Comparison of ENCODE assay signal across 17 cellular contexts in the genomic region with DNA sequence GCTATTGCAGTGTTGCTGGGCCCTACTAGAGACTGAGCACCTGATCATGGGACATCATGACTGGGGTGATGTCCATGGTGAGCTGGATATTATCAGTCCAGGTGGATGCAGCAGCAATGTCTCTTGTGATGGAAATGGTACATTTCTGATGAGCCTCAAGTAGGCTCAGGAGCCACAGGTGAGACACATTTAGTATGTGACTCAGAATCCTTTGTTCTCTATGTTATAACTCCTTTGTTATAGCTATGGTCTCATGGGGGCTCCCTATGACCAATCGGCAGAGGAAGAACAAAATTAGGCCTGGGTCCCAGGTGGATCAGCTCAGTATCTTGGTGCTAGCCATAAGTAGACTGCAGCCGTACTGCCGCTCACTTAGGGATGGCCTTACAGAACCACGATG.
DNase-seq lines count a peak whose midpoint lies in the region; ATAC-seq, FAIRE-seq and TF ChIP-seq lines count a peak whose summit lies in the region.
"Had no signal": no experiment of that assay in that cellular context is flagged by ENCODE, and none has a peak within 500 bp of the region (broad histone marks: within the 10 kb centered on the region; RNA-seq: fewer than 3 reads in every experiment).

No MANE protein-coding gene starts in this region.

- no peak for TF ChIP-seq CTCF in HepG2 (CRISPR knock-in tag; IDR thresholded peaks at IDR 0.05)
- TF ChIP-seq CTCF in right lobe of liver (IDR thresholded peaks at IDR 0.05), result no peak
- no peak for TF ChIP-seq CTCF in PC-3 (conservative IDR thresholded peaks at IDR 0.05; ENCODE audit: low read depth, low read length)
- TF ChIP-seq CTCF in foreskin keratinocyte (conservative IDR thresholded peaks at IDR 0.05), result peak; percentile 41

- 57% methylated on average over 4 of the region's 4 CpGs for WGBS in HepG2 (ENCODE audit: low lambda C conversion rate)
- 86% methylated on average over 4 of the region's 4 CpGs for WGBS in right lobe of liver (ENCODE audit: insufficient coverage, low coverage, low lambda C conversion rate, missing lambda C conversion rate)

- H3K9me3 Mint-ChIP-seq in activated naive CD4-positive, alpha-beta T cell treated with anti-CD3 and anti-CD28 coated beads for 36 hours, result peaks cover 6% of the 10 kb centered on the region
- H3K9me3 Mint-ChIP-seq: GM23338 had no signal

- no peak for TF ChIP-seq EP300 in HepG2 (IDR thresholded peaks at IDR 0.05; ENCODE audit: low read depth in 2 of 2, low read length in 2 of 2)
- TF ChIP-seq EP300 in HepG2 (CRISPR knock-in tag; IDR thresholded peaks at IDR 0.05; ENCODE audit: borderline replicate concordance), result no peak

- no peaks in the 10 kb centered on the region for H3K36me3 Mint-ChIP-seq in activated naive CD4-positive, alpha-beta T cell treated with anti-CD3 and anti-CD28 coated beads for 36 hours (ENCODE audit: low read depth)
- H3K36me3 Mint-ChIP-seq: CD4-positive, CD25-positive, alpha-beta regulatory T cell had no signal

- intact Hi-C loops in HepG2 (cut with micrococcal nuclease; ENCODE audit: unreplicated experiment) (no loop called here), right lobe of liver (cut with DNase I) (no loop called here), PC-3 (cut with micrococcal nuclease) (no loop called here)
- intact Hi-C loops in activated naive CD4-positive, alpha-beta T cell treated with anti-CD3 and anti-CD28 coated beads for 36 hours (cut with micrococcal nuclease), result no loop called here

- DNase-seq in HepG2 (ENCODE audit: low spot score), result no peak
- no peak for DNase-seq in right lobe of liver
- peak; percentile 23 for DNase-seq in PC-3
- peak in 1 of 2 donors; percentile 40 for DNase-seq in foreskin keratinocyte
- DNase-seq in NCI-H187 (lab: John Stamatoyannopoulos, UW), result no peak
- DNase-seq in activated naive CD4-positive, alpha-beta T cell treated with anti-CD3 and anti-CD28 coated beads for 36 hours, result no peak
- DNase-seq in islet precursor cell, result no peak
- DNase-seq: 8988T; Calu3; CD4-positive, CD25-positive, alpha-beta regulatory T cell; DMS79; H7 had no signal

- BruUV-seq in HepG2 (replicated peaks; lab: Mats Ljungman, UMichigan), result no TSS peak
- BruUV-seq in PC-3 (replicated peaks; lab: Mats Ljungman, UMichigan), result no TSS peak

- in situ Hi-C loops in HepG2 (cut with HindIII; ENCODE audit: extremely low pct_ligation_motif_present, low pct_unique_long_range_greater_than_20kb), result no loop called here

- no peaks in the 10 kb centered on the region for H3K4me1 Mint-ChIP-seq in activated naive CD4-positive, alpha-beta T cell treated with anti-CD3 and anti-CD28 coated beads for 36 hours (ENCODE audit: low read depth)
- H3K4me1 Mint-ChIP-seq: CD4-positive, CD25-positive, alpha-beta regulatory T cell; GM23338 had no signal

- TF ChIP-seq POLR2A in HepG2 (IDR thresholded peaks at IDR 0.05; ENCODE audit: insufficient read depth in 1 of 2, low read depth in 2 of 2, low read length in 2 of 2), result no peak
- no peak for TF ChIP-seq POLR2A in right lobe of liver (IDR thresholded peaks at IDR 0.05)

- H3K4me1 ChIP-seq in HepG2 (ENCODE audit: insufficient read depth, low read length), result peaks cover 45% of the 10 kb centered on the region
- no peaks in the 10 kb centered on the region for H3K4me1 ChIP-seq in right lobe of liver
- H3K4me1 ChIP-seq in PC-3 (ENCODE audit: insufficient read depth, low read length), result no peaks in the 10 kb centered on the region
- H3K4me1 ChIP-seq in foreskin keratinocyte, result no peaks in the 10 kb centered on the region

- H3K9me3 ChIP-seq in HepG2 (ENCODE audit: low read length) (no peaks in the 10 kb centered on the region), right lobe of liver (no peaks in the 10 kb centered on the region), PC-3 (ENCODE audit: low read length) (no peaks in the 10 kb centered on the region)

- H3K27me3 Mint-ChIP-seq in activated naive CD4-positive, alpha-beta T cell treated with anti-CD3 and anti-CD28 coated beads for 36 hours (ENCODE audit: low read depth), result no peaks in the 10 kb centered on the region
- H3K27me3 Mint-ChIP-seq: CD4-positive, CD25-positive, alpha-beta regulatory T cell had no signal

- H3K27me3 ChIP-seq in HepG2 (ENCODE audit: control insufficient read depth in 1 of 2, insufficient read depth in 2 of 2, low read length in 2 of 2), result peaks cover 0 to 5% of the 10 kb centered on the region in 2 experiments; a peak in 2 of 5 replicates
- H3K27me3 ChIP-seq in right lobe of liver, result no peaks in the 10 kb centered on the region
- no peaks in the 10 kb centered on the region for H3K27me3 ChIP-seq in PC-3 (ENCODE audit: low read length)
- no peaks in the 10 kb centered on the region for H3K27me3 ChIP-seq in foreskin keratinocyte
- H3K27me3 ChIP-seq: BLaER1 treated with 17β-estradiol and CSF1 and Interleukin-3, amounts not matched to agents 10 nM and 100 nM had no signal

- FAIRE-seq in HepG2 (lab: Jason Lieb, UNC), result no peak
- FAIRE-seq: G401.6, GM12891 had no signal

- H4K20me1 ChIP-seq in HepG2 (ENCODE audit: insufficient read depth, low read length) (no peaks in the 10 kb centered on the region), PC-3 (ENCODE audit: low read length) (no peaks in the 10 kb centered on the region)
- H4K20me1 ChIP-seq: BLaER1 treated with 17β-estradiol and CSF1 and Interleukin-3, amounts not matched to agents 10 nM and 100 nM had no signal

- TF ChIP-seq RAD21 in HepG2 (CRISPR knock-in tag; IDR thresholded peaks at IDR 0.05), result no peak

- no peaks in the 10 kb centered on the region for H3K9me2 ChIP-seq in PC-3 (replicated peaks; ENCODE audit: low read length)

- no peak overlapping the region for H3K4me3 Mint-ChIP-seq in activated naive CD4-positive, alpha-beta T cell treated with anti-CD3 and anti-CD28 coated beads for 36 hours
- H3K4me3 Mint-ChIP-seq: CD4-positive, CD25-positive, alpha-beta regulatory T cell; GM23338 had no signal

- H3K4me3 ChIP-seq in HepG2 (replicated peaks in 1 of 3; ENCODE audit: insufficient read depth in 1 of 3, low read depth in 2 of 3, low read length in 3 of 3) (no peak overlapping the region), right lobe of liver (no peak overlapping the region), PC-3 (ENCODE audit: low read length) (no peak overlapping the region)
- H3K4me3 ChIP-seq: BLaER1 treated with 17β-estradiol and CSF1 and Interleukin-3, amounts not matched to agents 10 nM and 100 nM; GM23338; K562 had no signal

- no peak overlapping the region for H3K9ac ChIP-seq in HepG2 (ENCODE audit: insufficient read depth, low read depth, low read length)
- H3K9ac ChIP-seq in PC-3 (ENCODE audit: low read length), result no peak overlapping the region
- H3K9ac ChIP-seq: BLaER1 treated with 17β-estradiol and CSF1 and Interleukin-3, amounts not matched to agents 10 nM and 100 nM had no signal

- CTCF ChIA-PET in HepG2 (lab: Yijun Ruan, JAX; ENCODE audit: low intra/inter-chr PET ratio, low total read pairs) (no interaction called here), PC-3 (lab: Charles Lee) (interaction anchor here (0.6 kb wide), 1 partner anchor 174 kb away, joined by 3 read pairs; no protein-coding TSS in a partner anchor)
- CTCF ChIA-PET in activated naive CD4-positive, alpha-beta T cell treated with anti-CD3 and anti-CD28 coated beads for 36 hours (lab: Charles Lee), result no interaction called here

- no peak overlapping the region for H2AFZ ChIP-seq in HepG2 (ENCODE audit: low read length)
- H2AFZ ChIP-seq in PC-3 (ENCODE audit: low read length), result no peak overlapping the region
- H2AFZ ChIP-seq: GM23338 had no signal

- no peak for ATAC-seq in HepG2
- ATAC-seq in right lobe of liver, result no peak
- no peak for ATAC-seq in PC-3
- ATAC-seq in foreskin keratinocyte, result peak; percentile 95
- ATAC-seq: GM23338, K562 had no signal

- H3K27ac ChIP-seq in HepG2 (ENCODE audit: extremely low read length, insufficient read depth, low read length) (no peak overlapping the region), right lobe of liver (no peak overlapping the region), PC-3 (ENCODE audit: low read length) (no peak overlapping the region), foreskin keratinocyte (no peak overlapping the region)
- H3K27ac ChIP-seq: BLaER1 treated with 17β-estradiol and CSF1 and Interleukin-3, amounts not matched to agents 10 nM and 100 nM had no signal

- H3K36me3 ChIP-seq in HepG2 (replicated peaks in 1 of 2; ENCODE audit: control insufficient read depth in 1 of 2, insufficient read depth in 2 of 2, low read length in 2 of 2), result no peaks in the 10 kb centered on the region
- H3K36me3 ChIP-seq in right lobe of liver, result no peaks in the 10 kb centered on the region
- H3K36me3 ChIP-seq in PC-3 (ENCODE audit: low read depth, low read length), result no peaks in the 10 kb centered on the region
- H3K36me3 ChIP-seq: BLaER1 treated with 17β-estradiol and CSF1 and Interleukin-3, amounts not matched to agents 10 nM and 100 nM had no signal

- H3F3A ChIP-seq in PC-3 (ENCODE audit: low read length, unreplicated experiment), result no peaks in the 10 kb centered on the region

- H3K4me2 ChIP-seq in HepG2 (ENCODE audit: low read depth, low read length) (0 out of 2 replicates have a peak overlapping the region, but pooled peaks have one; percentile 18), PC-3 (ENCODE audit: low read length) (no peak overlapping the region)
- H3K4me2 ChIP-seq: BLaER1 treated with 17β-estradiol and CSF1 and Interleukin-3, amounts not matched to agents 10 nM and 100 nM; GM23338 had no signal

- H3K79me2 ChIP-seq in HepG2 (ENCODE audit: insufficient read depth, low read length) (no peaks in the 10 kb centered on the region), PC-3 (ENCODE audit: low read length) (no peaks in the 10 kb centered on the region)

- POLR2A ChIA-PET in HepG2 (lab: Yijun Ruan, JAX), result no interaction called here
- POLR2A ChIA-PET in PC-3 (lab: Charles Lee; ENCODE audit: unreplicated experiment), result no interaction called here

- no peak overlapping the region for H3K27ac Mint-ChIP-seq in activated naive CD4-positive, alpha-beta T cell treated with anti-CD3 and anti-CD28 coated beads for 36 hours
- H3K27ac Mint-ChIP-seq: CD4-positive, CD25-positive, alpha-beta regulatory T cell; GM23338 had no signal

TF ChIP-seq in HepG2, 621 proteins besides CTCF, POLR2A, EP300 and RAD21 (continues in another document):
- TF ChIP-seq PTBP1 (IDR thresholded peaks at IDR 0.05; ENCODE audit: low read depth, low read length, poor library complexity, severe bottlenecking) (no peak), FOSL2 (CRISPR knock-in tag; IDR thresholded peaks at IDR 0.05) (no peak), ZNF30 (CRISPR knock-in tag; IDR thresholded peaks at IDR 0.05) (no peak), REXO4 (CRISPR knock-in tag; IDR thresholded peaks at IDR 0.05; ENCODE audit: borderline replicate concordance) (no peak), NAIF1 (CRISPR knock-in tag; IDR thresholded peaks at IDR 0.05; ENCODE audit: borderline replicate concordance) (no peak), ZNF224 (CRISPR knock-in tag; IDR thresholded peaks at IDR 0.05) (no peak), ZMYM3 (CRISPR knock-in tag; IDR thresholded peaks at IDR 0.05) (no peak), ZNF205 (CRISPR knock-in tag; IDR thresholded peaks at IDR 0.05) (no peak), RFX1 (IDR thresholded peaks at IDR 0.05) (no peak), SAP130 (CRISPR knock-in tag; IDR thresholded peaks at IDR 0.05; ENCODE audit: low read depth) (no peak), ZNF747 (CRISPR knock-in tag; IDR thresholded peaks at IDR 0.05; ENCODE audit: borderline replicate concordance) (no peak)
